Comparison of ENCODE assay signal across 29 cellular contexts in genomic region chr2:17591846-17592245, GRCh38. TPM values are rescaled to one million over a fixed set of nuclear protein-coding genes. Genes with fewer than 3 reads are reported as not detected.
DNase-seq lines count a peak whose midpoint lies in the region; ATAC-seq and TF ChIP-seq lines count a peak whose summit lies in the region.
"Had no signal": no experiment of that assay in that cellular context is flagged by ENCODE, and none has a peak within 500 bp of the region (broad histone marks: within the 10 kb centered on the region; RNA-seq: fewer than 3 reads in every experiment).

No MANE protein-coding gene starts in this region.

- H3K9me3 Mint-ChIP-seq in GM23338, result no peaks in the 10 kb centered on the region
- H3K9me3 Mint-ChIP-seq: CD4-positive, alpha-beta memory T cell had no signal

- no peaks in the 10 kb centered on the region for H3F3A ChIP-seq in GM23338 (replicated peaks; ENCODE audit: low read depth)

- H3K4me1 ChIP-seq in GM23338 (ENCODE audit: insufficient read depth), result peaks cover 56% of the 10 kb centered on the region
- H3K4me1 ChIP-seq: BLaER1 treated with 17β-estradiol and CSF1 and Interleukin-3, amounts not matched to agents 10 nM and 100 nM had no signal

- H3K27me3 ChIP-seq in GM23338 (ENCODE audit: insufficient read depth), result no peaks in the 10 kb centered on the region
- H3K27me3 ChIP-seq: BLaER1 treated with 17β-estradiol and CSF1 and Interleukin-3, amounts not matched to agents 10 nM and 100 nM had no signal

- no peak overlapping the region for H3K4me3 Mint-ChIP-seq in GM23338
- H3K4me3 Mint-ChIP-seq: CD4-positive, alpha-beta memory T cell had no signal

- peaks cover 14% of the 10 kb centered on the region; the same call in 1 of the 2 replicates for H3K36me3 ChIP-seq in GM23338 (ENCODE audit: insufficient read depth)
- H3K36me3 ChIP-seq: BLaER1 treated with 17β-estradiol and CSF1 and Interleukin-3, amounts not matched to agents 10 nM and 100 nM had no signal

- ATAC-seq in GM23338 (no peak), GM21723 (IDR thresholded peaks at IDR 0.05; ENCODE audit: unreplicated experiment) (no peak)
- ATAC-seq: HepG2, PC-3 had no signal

- H3K4me3 ChIP-seq in GM23338, result no peak overlapping the region
- H3K4me3 ChIP-seq: BLaER1 treated with 17β-estradiol and CSF1 and Interleukin-3, amounts not matched to agents 10 nM and 100 nM; SK-N-MC had no signal

- in situ Hi-C loops in GM13977 (cut with MboI; ENCODE audit: low pct_unique_long_range_greater_than_20kb, low sequenced_read_pairs, unreplicated experiment), result no loop called here

- H3K27ac ChIP-seq in GM23338 (ENCODE audit: low read depth) (peak overlapping the region; percentile 10; the same call in 1 of the 2 replicates), epithelial cell of prostate (peak overlapping the region; percentile 92)
- H3K27ac ChIP-seq: 22Rv1; BLaER1 treated with 17β-estradiol and CSF1 and Interleukin-3, amounts not matched to agents 10 nM and 100 nM; HL-60; SK-N-MC had no signal

- H2AFZ ChIP-seq in GM23338, result no peak overlapping the region

- H3K27me3 Mint-ChIP-seq in GM23338 (ENCODE audit: insufficient read depth, low read depth, poor library complexity), result peaks cover 2% of the 10 kb centered on the region

- TF ChIP-seq CTCF in GM23338 (conservative IDR thresholded peaks at IDR 0.05; ENCODE audit: low read depth in 2 of 2) (no peak), GM13977 (IDR thresholded peaks at IDR 0.05; ENCODE audit: extremely low read depth, insufficient read depth, missing control alignments) (no peak)

- H4K20me1 ChIP-seq in GM23338 (replicated peaks; ENCODE audit: insufficient read depth), result peaks cover 11% of the 10 kb centered on the region
- H4K20me1 ChIP-seq: BLaER1 treated with 17β-estradiol and CSF1 and Interleukin-3, amounts not matched to agents 10 nM and 100 nM had no signal

- H3K9me2 ChIP-seq in GM23338 (ENCODE audit: insufficient read depth), result no peaks in the 10 kb centered on the region

- peaks cover 53% of the 10 kb centered on the region for H3K4me1 Mint-ChIP-seq in GM23338
- H3K4me1 Mint-ChIP-seq: CD4-positive, alpha-beta memory T cell had no signal

- no peak overlapping the region for H3K27ac Mint-ChIP-seq in GM23338
- H3K27ac Mint-ChIP-seq: CD4-positive, alpha-beta memory T cell had no signal

- H3K4me2 ChIP-seq in GM23338, result no peak overlapping the region
- H3K4me2 ChIP-seq: BLaER1 treated with 17β-estradiol and CSF1 and Interleukin-3, amounts not matched to agents 10 nM and 100 nM had no signal

- H3K36me3 Mint-ChIP-seq in GM23338 (ENCODE audit: low read depth), result peaks cover 33% of the 10 kb centered on the region
- H3K36me3 Mint-ChIP-seq: CD4-positive, alpha-beta memory T cell had no signal

- peaks cover 36% of the 10 kb centered on the region for H3K79me2 ChIP-seq in GM23338 (replicated peaks; ENCODE audit: insufficient read depth)

- DNase-seq in DMS 273 (lab: John Stamatoyannopoulos, UW; ENCODE audit: unreplicated experiment) (peak; percentile 9), DMS 273 treated with DMSO at 0.1 percent for 48 hours (lab: John Stamatoyannopoulos, UW) (no peak), GM23338 (ENCODE audit: low spot score) (no peak), epithelial cell of prostate (ENCODE audit: low read depth, low spot score) (no peak), retina (peak; percentile 65), GM13977 (ENCODE audit: low spot score) (no peak)
- DNase-seq in activated CD4-positive, alpha-beta T cell treated with anti-CD3 and anti-CD28 coated beads, Interleukin-2, amount 50 U/mL, for 48 hours, result no peak
- DNase-seq: ACHN; Caco-2; CD4-positive, alpha-beta memory T cell; DMS153; GOT3; HCEC 1CT; KBM-7; MM.1S; NCI-H1048; NCI-H1436 treated with DMSO at 0.1 percent for 48 hours; NCI-H2029; NCI-H526; PC-3; SHP77 had no signal

TF ChIP-seq in GM23338, 12 proteins besides CTCF, POLR2A, EP300 and RAD21:
- TF ChIP-seq ETS1 (IDR thresholded peaks at IDR 0.05), result no peak

RNA-seq across cellular contexts. Expression of gene VSNL1, which starts 51.4 kb away (rescaled TPM):
- 95.6 and 102 TPM in 2 replicates for total RNA-seq in GM23338 (2014; rRNA removed; shearing (Covaris generic))
- 87.4 and 112 TPM in 2 replicates for polyA plus RNA-seq in GM23338 (2016; fragmentation: Nextera tagmentation; extraction: Ambion mirVana)
- total RNA-seq: CD4-positive, alpha-beta memory T cell; HT-29; PC-3; RPMI7951 had no signal
- polyA plus RNA-seq: CD4-positive, alpha-beta memory T cell had no signal

Comparison
In these comparisons a context has a peak if more than half of its experiments do, and no peak if none do; other contexts are left out.
1. DNase-seq: peak in DMS 273 (single experiment) and retina (single experiment); none in DMS 273 treated with DMSO at 0.1 percent for 48 hours (single experiment), GM23338 (single experiment), epithelial cell of prostate (single experiment), activated CD4-positive, alpha-beta T cell treated with anti-CD3 and anti-CD28 coated beads, Interleukin-2, amount 50 U/mL, for 48 hours (0 of 2) and GM13977 (single experiment).